In the genomic region with DNA sequence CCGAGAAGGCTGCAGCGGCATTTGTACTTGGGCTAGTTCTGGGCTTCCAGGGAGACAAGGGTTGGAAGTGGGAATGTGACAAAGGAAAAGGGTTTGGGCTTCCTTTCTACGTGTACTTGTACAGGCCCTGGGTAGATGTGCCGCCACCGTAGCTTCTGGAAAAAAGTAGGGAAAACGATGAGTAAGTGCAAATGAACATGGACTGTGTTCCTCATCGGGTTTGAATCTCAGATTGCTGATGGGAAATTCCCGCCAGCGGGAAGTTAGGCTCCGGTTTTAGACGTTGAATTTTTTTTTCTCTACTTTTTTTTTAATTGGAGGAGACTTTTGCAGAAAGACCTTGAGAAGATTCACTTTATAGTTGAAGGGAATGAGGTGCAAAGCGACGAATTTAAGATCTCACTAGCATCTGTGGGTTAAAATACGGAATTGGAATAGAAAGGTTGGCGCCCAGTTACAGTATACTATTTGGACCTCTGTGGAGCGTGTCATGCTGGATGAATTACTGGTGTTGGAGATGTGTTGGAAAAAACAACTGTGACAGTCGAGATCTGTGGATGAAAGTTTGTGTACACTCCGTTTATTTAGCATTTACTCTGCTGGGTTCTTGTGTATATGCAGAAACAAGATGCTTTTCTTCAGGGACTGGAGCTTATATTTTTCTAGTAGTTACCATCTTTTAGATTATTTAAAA, we compare ENCODE assay signal across 8 cellular contexts. TPM values are rescaled to one million over a fixed set of nuclear protein-coding genes. Genes with fewer than 3 reads are reported as not detected.
DNase-seq lines count a peak whose midpoint lies in the region; ATAC-seq, FAIRE-seq and TF ChIP-seq lines count a peak whose summit lies in the region.

No MANE protein-coding gene starts in this region.

- H3K4me3 ChIP-seq in heart right ventricle (peak overlapping the region; percentile 79 to 89 (median 82)), SJSA1 (peak overlapping the region; percentile 57), fibroblast of lung (replicated peaks in 1 of 4; ENCODE audit: control extremely low read depth in 1 of 4, insufficient read depth in 1 of 4, low read depth in 3 of 4, low read length in 4 of 4) (peak overlapping the region; percentile 89 to 94 (median 93)), pancreas (peak overlapping the region; percentile 63 to 88 (median 77))

- ATAC-seq in heart right ventricle (no peak), Right ventricle myocardium superior (ENCODE audit: poor library complexity) (no peak), pancreas (no peak), GM19467 (IDR thresholded peaks at IDR 0.05; ENCODE audit: unreplicated experiment) (no peak), GM19351 (IDR thresholded peaks at IDR 0.05; ENCODE audit: unreplicated experiment) (no peak)

- H3K9ac ChIP-seq in fibroblast of lung (ENCODE audit: insufficient read depth, low read length), result peak overlapping the region; percentile 89

- DNase-seq in heart right ventricle (no peak), Right ventricle myocardium superior (no peak), SJSA1 (ENCODE audit: low read depth in 1 of 2, low spot score in 2 of 2) (peak; percentile 45 to 68), fibroblast of lung (ENCODE audit: low read depth in 2 of 2) (peak; percentile 27 to 53), pancreas (no peak), NCI-H146 (lab: John Stamatoyannopoulos, UW) (no peak)

- peaks cover 4 to 67% (median 59%) of the 10 kb centered on the region in 9 donors for H3K4me1 ChIP-seq in heart right ventricle
- peaks cover 29% of the 10 kb centered on the region for H3K4me1 ChIP-seq in SJSA1 (replicated peaks)
- peaks cover 5% of the 10 kb centered on the region for H3K4me1 ChIP-seq in fibroblast of lung (ENCODE audit: control insufficient read depth, extremely low read depth, insufficient read depth, low read length)
- peaks cover 15 to 27% (median 23%) of the 10 kb centered on the region in 3 donors for H3K4me1 ChIP-seq in pancreas

- H3K27me3 ChIP-seq in heart right ventricle (no peaks in the 10 kb centered on the region), SJSA1 (replicated peaks) (no peaks in the 10 kb centered on the region), fibroblast of lung (ENCODE audit: control insufficient read depth, insufficient read depth, low read length) (no peaks in the 10 kb centered on the region), pancreas (no peaks in the 10 kb centered on the region)

- no peak for FAIRE-seq in pancreas (lab: Jason Lieb, UNC)

- H3K36me3 ChIP-seq in heart right ventricle (peaks cover 0 to 16% (median 0%) of the 10 kb centered on the region in 9 donors), SJSA1 (peaks cover 46% of the 10 kb centered on the region), fibroblast of lung (ENCODE audit: control insufficient read depth, insufficient read depth, low read length) (no peaks in the 10 kb centered on the region), pancreas (no peaks in the 10 kb centered on the region)

- H3K9me3 ChIP-seq in heart right ventricle, result no peaks in the 10 kb centered on the region
- H3K9me3 ChIP-seq in SJSA1 (replicated peaks), result no peaks in the 10 kb centered on the region
- H3K9me3 ChIP-seq in fibroblast of lung (ENCODE audit: control insufficient read depth, insufficient read depth, low read depth, low read length), result no peaks in the 10 kb centered on the region
- H3K9me3 ChIP-seq in pancreas, result no peaks in the 10 kb centered on the region

- peaks cover 9% of the 10 kb centered on the region for H4K20me1 ChIP-seq in fibroblast of lung (ENCODE audit: control insufficient read depth, extremely low read depth, insufficient read depth, low read length)

- H3K79me2 ChIP-seq in fibroblast of lung (ENCODE audit: control insufficient read depth, insufficient read depth, low read length), result peaks cover 60% of the 10 kb centered on the region

- H3K27ac ChIP-seq in heart right ventricle, result peak overlapping the region; percentile 72 to 93 (median 86)
- peak overlapping the region; percentile 72 for H3K27ac ChIP-seq in SJSA1
- peak overlapping the region; percentile 90 for H3K27ac ChIP-seq in fibroblast of lung (ENCODE audit: insufficient read depth, low read length)
- H3K27ac ChIP-seq in pancreas, result peak overlapping the region in 3 of 4 donors; percentile 63 to 88 (median 86)

- WGBS in heart right ventricle, 2 donors, result 1% methylated on average over 18 of the region's 18 CpGs
- WGBS in pancreas, 2 donors, result 0 to 1% methylated on average over 18 of the region's 18 CpGs

- H3K4me2 ChIP-seq in fibroblast of lung (ENCODE audit: extremely low read depth, insufficient read depth, low read length), result peak overlapping the region; percentile 96

- intact Hi-C loops in heart right ventricle (cut with DNase I) (no loop called here), Right ventricle myocardium superior (cut with DNase I) (no loop called here), pancreas (cut with DNase I) (no loop called here)

- no peak overlapping the region for H2AFZ ChIP-seq in fibroblast of lung (ENCODE audit: low read length)

- no peak for TF ChIP-seq CTCF in heart right ventricle (IDR thresholded peaks at IDR 0.05)
- TF ChIP-seq CTCF in fibroblast of lung (conservative IDR thresholded peaks at IDR 0.05 in 1 of 2, IDR thresholded peaks at IDR 0.05 in 1 of 2; ENCODE audit: low read depth in 1 of 2, low read length in 2 of 2), result peak in 1 of 2 donors; percentile 5
- TF ChIP-seq CTCF in pancreas (IDR thresholded peaks at IDR 0.05), result no peak

RNA-seq across cellular contexts. Expression of a gene that starts 1.3 kb away (rescaled TPM):
- 100 to 1,000 TPM in 9 of 10 donors, 10 to 100 TPM in 1; 91.8 to 132 (median 116) TPM for total RNA-seq in heart right ventricle
- 10 to 100 TPM; 10.6 to 16.6 TPM for polyA plus RNA-seq in heart right ventricle
- 105 TPM for total RNA-seq in Right ventricle myocardium superior
- total RNA-seq in SJSA1 (2014; rRNA removed; shearing (Covaris generic)), result 240 and 259 TPM in 2 replicates
- 110 and 132 TPM in 2 replicates for total RNA-seq in fibroblast of lung
- 68.2 and 89.9 TPM in 2 replicates for polyA plus RNA-seq in fibroblast of lung
- polyA plus RNA-seq in fibroblast of lung (2012), result 117 and 143 TPM in 2 replicates
- polyA minus RNA-seq in fibroblast of lung (ENCODE audit: low replicate concordance), result 100.0 and 206 TPM in 2 replicates
- total RNA-seq in pancreas, result 10 to 100 TPM; 43.3 to 94.8 (median 75.0) TPM
- 10 to 100 TPM in 1 of 2 donors, 1 to 10 TPM in 1; 7.8 to 15.6 TPM for polyA plus RNA-seq in pancreas

RNA-seq across cellular contexts. Expression of a gene that starts 14.6 kb away (rescaled TPM):
- total RNA-seq in heart right ventricle (10 to 100 TPM; 52.5 to 77.5 (median 65.8) TPM), Right ventricle myocardium superior (61.7 TPM), fibroblast of lung (48.5 and 59.9 TPM in 2 replicates), pancreas (10 to 100 TPM; 12.9 to 30.5 (median 18.6) TPM)
- polyA plus RNA-seq in heart right ventricle (100 to 1,000 TPM in 1 of 2 donors, 10 to 100 TPM in 1; 82.5 to 125 TPM), fibroblast of lung (245 and 375 TPM in 2 replicates), pancreas (10 to 100 TPM; 49.9 to 63.2 TPM)
- total RNA-seq in SJSA1 (2014; rRNA removed; shearing (Covaris generic)), result 101 and 124 TPM in 2 replicates
- polyA plus RNA-seq in fibroblast of lung (2012), result 286 and 292 TPM in 2 replicates
- polyA minus RNA-seq in fibroblast of lung (ENCODE audit: low replicate concordance), result 169 and 197 TPM in 2 replicates

Comparison
In these comparisons a context has a peak if more than half of its experiments do, and no peak if none do; other contexts are left out.
1. DNase-seq: peak in SJSA1 (2 of 2) and fibroblast of lung (2 of 2); none in heart right ventricle (0 of 2), Right ventricle myocardium superior (single experiment), pancreas (0 of 6) and NCI-H146 (single experiment).
2. Peak in every context shown above with its lines, with median percentiles within 50 percentile points of each other: H3K27ac ChIP-seq and H3K4me3 ChIP-seq.